28 cellular contexts compared by ENCODE assay signal in the genomic region with DNA sequence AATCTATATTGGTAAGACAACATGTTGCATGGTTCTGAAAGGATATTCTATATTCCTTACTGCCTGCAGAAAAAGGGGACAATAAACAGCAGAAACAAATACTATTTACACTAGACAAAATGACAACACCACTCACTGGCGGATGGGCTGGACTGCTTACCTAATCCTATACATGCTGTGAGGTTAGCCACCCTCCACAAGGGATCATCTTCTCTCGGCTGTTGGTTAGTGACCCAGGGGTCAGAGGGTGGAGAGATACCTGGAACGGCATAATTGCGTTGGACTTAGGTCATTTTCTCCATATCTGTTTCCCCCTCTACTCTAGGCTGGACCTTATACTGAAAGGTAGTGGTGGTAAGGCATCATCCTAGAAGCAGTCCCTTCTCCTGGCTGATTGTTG.
"Had no signal": no experiment of that assay in that cellular context is flagged by ENCODE, and none has a peak within 500 bp of the region (broad histone marks: within the 10 kb centered on the region; RNA-seq: fewer than 3 reads in every experiment).

No MANE protein-coding gene starts in this region.

- H3K27ac Mint-ChIP-seq: activated CD4-positive, alpha-beta memory T cell treated with anti-CD3 and anti-CD28 coated beads, Interleukin-2, amount 10 ng/mL, durations not matched to agents 7 days and 5 days; activated CD8-positive, alpha-beta memory T cell treated with anti-CD3 and anti-CD28 coated beads, Interleukin-2, amount 10 ng/mL, durations not matched to agents 7 days and 5 days; activated naive CD8-positive, alpha-beta T cell treated with anti-CD3 and anti-CD28 coated beads for 36 hours had no signal

- H3K9me3 Mint-ChIP-seq: activated CD4-positive, alpha-beta memory T cell treated with anti-CD3 and anti-CD28 coated beads, Interleukin-2, amount 10 ng/mL, durations not matched to agents 7 days and 5 days; central memory CD8-positive, alpha-beta T cell had no signal

- H3K4me1 ChIP-seq: ascending aorta had no signal

- H3K4me3 ChIP-seq: ascending aorta, cardiac muscle cell, PC-9 had no signal

- H3K27me3 ChIP-seq: ascending aorta, cardiac muscle cell had no signal

- DNase-seq: activated CD4-positive, alpha-beta memory T cell treated with anti-CD3 and anti-CD28 coated beads, Interleukin-2, amount 10 ng/mL, durations not matched to agents 7 days and 5 days; activated CD4-positive, alpha-beta T cell treated with anti-CD3 and anti-CD28 coated beads for 1 hour; activated CD4-positive, alpha-beta T cell treated with anti-CD3 and anti-CD28 coated beads for 48 hours; activated CD4-positive, CD25-positive, alpha-beta regulatory T cell; activated CD8-positive, alpha-beta memory T cell treated with anti-CD3 and anti-CD28 coated beads for 24 hours; activated CD8-positive, alpha-beta memory T cell treated with anti-CD3 and anti-CD28 coated beads, Interleukin-2, amount 10 ng/mL, durations not matched to agents 7 days and 5 days; activated CD8-positive, alpha-beta memory T cell treated with anti-CD3 and anti-CD28 coated beads, Interleukin-2, amount 50 U/mL, for 48 hours; activated effector memory CD4-positive, alpha-beta T cell treated with Interleukin-2 at 50 U/mL for 16 hours; activated naive CD4-positive, alpha-beta T cell treated with anti-CD3 and anti-CD28 coated beads, Interleukin-2, amount 50 U/mL, for 16 hours; activated naive CD8-positive, alpha-beta T cell treated with anti-CD3 and anti-CD28 coated beads for 36 hours; activated T-cell treated with anti-CD3 and anti-CD28 coated beads, Interleukin-2, amount 50 U/mL, for 48 hours; amniotic stem cell; Karpas-422; NCI-H1048; NCI-H2227 treated with DMSO at 0.1 percent for 48 hours; NCI-H446; NK-92 treated with Interleukin-12 subunit alpha and Interleukin-12 subunit beta, amount 100 ng/mL, for 24 hours; PC-9; SW 1271; T-helper 1 cell; T-helper 2 cell; T-helper 9 cell had no signal

- H3K9me3 ChIP-seq: ascending aorta had no signal

- H2AFZ ChIP-seq: PC-9 had no signal

- H3K27me3 Mint-ChIP-seq: activated CD4-positive, alpha-beta memory T cell treated with anti-CD3 and anti-CD28 coated beads, Interleukin-2, amount 10 ng/mL, durations not matched to agents 7 days and 5 days; activated CD8-positive, alpha-beta memory T cell treated with anti-CD3 and anti-CD28 coated beads, Interleukin-2, amount 10 ng/mL, durations not matched to agents 7 days and 5 days had no signal

- H3K36me3 Mint-ChIP-seq: activated CD8-positive, alpha-beta memory T cell treated with anti-CD3 and anti-CD28 coated beads, Interleukin-2, amount 10 ng/mL, durations not matched to agents 7 days and 5 days; activated naive CD8-positive, alpha-beta T cell treated with anti-CD3 and anti-CD28 coated beads for 36 hours had no signal

- ATAC-seq: activated CD8-positive, alpha-beta memory T cell treated with anti-CD3 and anti-CD28 coated beads, Interleukin-2, amount 10 ng/mL, durations not matched to agents 7 days and 5 days; Right ventricle myocardium inferior had no signal

- H3K4me3 Mint-ChIP-seq: activated CD4-positive, alpha-beta memory T cell treated with anti-CD3 and anti-CD28 coated beads, Interleukin-2, amount 10 ng/mL, durations not matched to agents 7 days and 5 days; activated CD8-positive, alpha-beta memory T cell treated with anti-CD3 and anti-CD28 coated beads, Interleukin-2, amount 10 ng/mL, durations not matched to agents 7 days and 5 days; activated naive CD8-positive, alpha-beta T cell treated with anti-CD3 and anti-CD28 coated beads for 36 hours; central memory CD8-positive, alpha-beta T cell had no signal

- H3K27ac ChIP-seq: ascending aorta, cardiac muscle cell, PC-9, RWPE1, VCaP had no signal

- H3K4me1 Mint-ChIP-seq: activated CD4-positive, alpha-beta memory T cell treated with anti-CD3 and anti-CD28 coated beads, Interleukin-2, amount 10 ng/mL, durations not matched to agents 7 days and 5 days; activated CD8-positive, alpha-beta memory T cell treated with anti-CD3 and anti-CD28 coated beads, Interleukin-2, amount 10 ng/mL, durations not matched to agents 7 days and 5 days; activated naive CD8-positive, alpha-beta T cell treated with anti-CD3 and anti-CD28 coated beads for 36 hours; central memory CD8-positive, alpha-beta T cell had no signal

- H3K36me3 ChIP-seq: ascending aorta, cardiac muscle cell had no signal

- H3K4me2 ChIP-seq: PC-9 had no signal
